17 cellular contexts compared by ENCODE assay signal in genomic region chr2:103138123-103138886, GRCh38.
DNase-seq lines count a peak whose midpoint lies in the region; ATAC-seq and TF ChIP-seq lines count a peak whose summit lies in the region.
"Had no signal": no experiment of that assay in that cellular context is flagged by ENCODE, and none has a peak within 500 bp of the region (broad histone marks: within the 10 kb centered on the region; RNA-seq: fewer than 3 reads in every experiment).

No MANE protein-coding gene starts in this region.

- peaks cover 2% of the 10 kb centered on the region for H3K27me3 Mint-ChIP-seq in activated CD4-positive, alpha-beta T cell treated with anti-CD3 and anti-CD28 coated beads, Interleukin-2, amount 10 ng/mL, durations not matched to agents 7 days and 5 days
- H3K27me3 Mint-ChIP-seq in nephron progenitor cell (ENCODE audit: low read depth, poor library complexity) = peaks cover 17% of the 10 kb centered on the region
- H3K27me3 Mint-ChIP-seq: effector memory CD8-positive, alpha-beta T cell had no signal

- no peaks in the 10 kb centered on the region for H3K27me3 ChIP-seq in esophagus muscularis mucosa
- H3K27me3 ChIP-seq: transverse colon had no signal

- ATAC-seq in GM21723 (IDR thresholded peaks at IDR 0.05; ENCODE audit: unreplicated experiment) (peak; percentile 78), HG03354 (IDR thresholded peaks at IDR 0.05; ENCODE audit: poor library complexity, severe bottlenecking, unreplicated experiment) (peak; percentile 81)
- ATAC-seq: A549; effector memory CD8-positive, alpha-beta T cell; Right ventricle myocardium inferior; WTC11 had no signal

- H3K36me3 ChIP-seq in esophagus muscularis mucosa = no peaks in the 10 kb centered on the region
- H3K36me3 ChIP-seq: HAP-1, left ventricle myocardium inferior, transverse colon had no signal

- TF ChIP-seq CTCF in nephron progenitor cell (IDR thresholded peaks at IDR 0.05) = no peak
- TF ChIP-seq CTCF in esophagus muscularis mucosa (IDR thresholded peaks at IDR 0.05) = no peak
- no peak for TF ChIP-seq CTCF in foreskin fibroblast (IDR thresholded peaks at IDR 0.05; ENCODE audit: low read depth, low read length)

- POLR2A ChIA-PET in activated CD4-positive, alpha-beta T cell treated with anti-CD3 and anti-CD28 coated beads, Interleukin-2, amount 10 ng/mL, durations not matched to agents 7 days and 5 days (lab: Charles Lee) = no interaction called here

- H3K4me1 ChIP-seq in esophagus muscularis mucosa = no peaks in the 10 kb centered on the region
- H3K4me1 ChIP-seq: A549, HAP-1, left ventricle myocardium inferior, transverse colon had no signal

- H3K36me3 Mint-ChIP-seq in activated CD4-positive, alpha-beta T cell treated with anti-CD3 and anti-CD28 coated beads, Interleukin-2, amount 10 ng/mL, durations not matched to agents 7 days and 5 days (ENCODE audit: low read depth) = peaks cover 46% of the 10 kb centered on the region
- H3K36me3 Mint-ChIP-seq in nephron progenitor cell (ENCODE audit: low read depth) = peaks cover 4% of the 10 kb centered on the region

- peaks cover 30% of the 10 kb centered on the region for H3K9me3 Mint-ChIP-seq in activated CD4-positive, alpha-beta T cell treated with anti-CD3 and anti-CD28 coated beads, Interleukin-2, amount 10 ng/mL, durations not matched to agents 7 days and 5 days
- peaks cover 42% of the 10 kb centered on the region for H3K9me3 Mint-ChIP-seq in nephron progenitor cell

- peak overlapping the region; percentile 76 for H3K27ac Mint-ChIP-seq in activated CD4-positive, alpha-beta T cell treated with anti-CD3 and anti-CD28 coated beads, Interleukin-2, amount 10 ng/mL, durations not matched to agents 7 days and 5 days
- H3K27ac Mint-ChIP-seq in nephron progenitor cell = peak overlapping the region; percentile 66
- H3K27ac Mint-ChIP-seq: effector memory CD8-positive, alpha-beta T cell; WTC11 had no signal

- no peak overlapping the region for H3K4me3 Mint-ChIP-seq in activated CD4-positive, alpha-beta T cell treated with anti-CD3 and anti-CD28 coated beads, Interleukin-2, amount 10 ng/mL, durations not matched to agents 7 days and 5 days
- no peak overlapping the region for H3K4me3 Mint-ChIP-seq in nephron progenitor cell
- H3K4me3 Mint-ChIP-seq: effector memory CD8-positive, alpha-beta T cell; neural crest cell; WTC11 had no signal

- H3K4me3 ChIP-seq in esophagus muscularis mucosa = no peak overlapping the region
- H3K4me3 ChIP-seq in foreskin fibroblast (ENCODE audit: low read depth in 1 of 2, low read length in 2 of 2) = no peak overlapping the region
- H3K4me3 ChIP-seq: A549, HAP-1, left ventricle myocardium inferior, transverse colon had no signal

- no peaks in the 10 kb centered on the region for H3K9me3 ChIP-seq in esophagus muscularis mucosa
- H3K9me3 ChIP-seq: HAP-1, transverse colon had no signal

- TF ChIP-seq POLR2A in esophagus muscularis mucosa (IDR thresholded peaks at IDR 0.05; ENCODE audit: low read depth) = no peak

- 82% methylated on average over 5 of the region's 5 CpGs for WGBS in esophagus muscularis mucosa

- no peak overlapping the region for H3K27ac ChIP-seq in esophagus muscularis mucosa (replicated peaks in 1 of 4)
- H3K27ac ChIP-seq: A549, left ventricle myocardium inferior, transverse colon had no signal

- peaks cover 35% of the 10 kb centered on the region for H3K4me1 Mint-ChIP-seq in activated CD4-positive, alpha-beta T cell treated with anti-CD3 and anti-CD28 coated beads, Interleukin-2, amount 10 ng/mL, durations not matched to agents 7 days and 5 days
- H3K4me1 Mint-ChIP-seq in nephron progenitor cell = peaks cover 30% of the 10 kb centered on the region
- H3K4me1 Mint-ChIP-seq: neural crest cell had no signal

- CTCF ChIA-PET in activated CD4-positive, alpha-beta T cell treated with anti-CD3 and anti-CD28 coated beads, Interleukin-2, amount 10 ng/mL, durations not matched to agents 7 days and 5 days (lab: Charles Lee) = no interaction called here

- DNase-seq in activated CD4-positive, alpha-beta T cell treated with anti-CD3 and anti-CD28 coated beads, Interleukin-2, amount 10 ng/mL, durations not matched to agents 7 days and 5 days = peak; percentile 15
- DNase-seq in activated CD4-positive, alpha-beta T cell treated with anti-CD3 and anti-CD28 coated beads for 4 hours = no peak
- peak; percentile 20 for DNase-seq in nephron progenitor cell
- no peak for DNase-seq in esophagus muscularis mucosa (ENCODE audit: extremely low spot score)
- no peak for DNase-seq in foreskin fibroblast
- DNase-seq in effector CD4-positive, alpha-beta T cell = no peak
- DNase-seq: effector memory CD8-positive, alpha-beta T cell; left ventricle myocardium inferior; NCI-H1436; transverse colon had no signal

- intact Hi-C loops in esophagus muscularis mucosa (cut with DNase I) = no loop called here

- no peak for TF ChIP-seq EP300 in esophagus muscularis mucosa (IDR thresholded peaks at IDR 0.05)

Comparison
In these comparisons a context has a peak if more than half of its experiments do, and no peak if none do; other contexts are left out.
1. DNase-seq: peak in activated CD4-positive, alpha-beta T cell treated with anti-CD3 and anti-CD28 coated beads, Interleukin-2, amount 10 ng/mL, durations not matched to agents 7 days and 5 days (single experiment) and nephron progenitor cell (single experiment); none in activated CD4-positive, alpha-beta T cell treated with anti-CD3 and anti-CD28 coated beads for 4 hours (0 of 2), esophagus muscularis mucosa (single experiment), foreskin fibroblast (0 of 2) and effector CD4-positive, alpha-beta T cell (single experiment).